Comparison of ENCODE assay signal across 25 cellular contexts in genomic region chr6:5159162-5159561, GRCh38.
"Had no signal": no experiment of that assay in that cellular context is flagged by ENCODE, and none has a peak within 500 bp of the region (broad histone marks: within the 10 kb centered on the region; RNA-seq: fewer than 3 reads in every experiment).

No MANE protein-coding gene starts in this region.

- H3K9me3 ChIP-seq: gastroesophageal sphincter, heart left ventricle, left ventricle myocardium inferior, thyroid gland, vagina had no signal

- H3K27ac ChIP-seq: epithelial cell of prostate, gastroesophageal sphincter, heart left ventricle, left ventricle myocardium inferior, thyroid gland, vagina had no signal

- H3K4me3 Mint-ChIP-seq: activated CD4-positive, alpha-beta memory T cell treated with anti-CD3 and anti-CD28 coated beads for 36 hours; activated CD4-positive, alpha-beta T cell treated with anti-CD3 and anti-CD28 coated beads for 36 hours; activated CD8-positive, alpha-beta memory T cell treated with anti-CD3 and anti-CD28 coated beads, Interleukin-2, amount 10 ng/mL, durations not matched to agents 7 days and 5 days; activated naive CD8-positive, alpha-beta T cell treated with anti-CD3 and anti-CD28 coated beads, Interleukin-2, amount 10 ng/mL, durations not matched to agents 7 days and 5 days; activated T-helper 17 cell treated with anti-CD3 and anti-CD28 coated beads, Interleukin-2, amount 50 U/mL, for 72 hours; effector memory CD8-positive, alpha-beta T cell; immature natural killer cell; neural crest cell; WTC11 had no signal

- FAIRE-seq: TTC549 had no signal

- H3K4me1 Mint-ChIP-seq: activated CD4-positive, alpha-beta T cell treated with anti-CD3 and anti-CD28 coated beads for 36 hours; activated T-helper 17 cell treated with anti-CD3 and anti-CD28 coated beads, Interleukin-2, amount 50 U/mL, for 72 hours; immature natural killer cell had no signal

- H3K36me3 Mint-ChIP-seq: activated CD4-positive, alpha-beta memory T cell treated with anti-CD3 and anti-CD28 coated beads for 36 hours; activated CD8-positive, alpha-beta memory T cell treated with anti-CD3 and anti-CD28 coated beads, Interleukin-2, amount 10 ng/mL, durations not matched to agents 7 days and 5 days; activated naive CD8-positive, alpha-beta T cell treated with anti-CD3 and anti-CD28 coated beads, Interleukin-2, amount 10 ng/mL, durations not matched to agents 7 days and 5 days; immature natural killer cell; WTC11 had no signal

- H3K9me3 Mint-ChIP-seq: activated CD4-positive, alpha-beta memory T cell treated with anti-CD3 and anti-CD28 coated beads for 36 hours; activated naive CD8-positive, alpha-beta T cell treated with anti-CD3 and anti-CD28 coated beads, Interleukin-2, amount 10 ng/mL, durations not matched to agents 7 days and 5 days; activated T-helper 17 cell treated with anti-CD3 and anti-CD28 coated beads, Interleukin-2, amount 50 U/mL, for 72 hours; effector memory CD8-positive, alpha-beta T cell; immature natural killer cell; neural crest cell; WTC11 had no signal

- H3K27me3 ChIP-seq: gastroesophageal sphincter, heart left ventricle, thyroid gland, vagina had no signal

- H3K27me3 Mint-ChIP-seq: activated CD4-positive, alpha-beta memory T cell treated with anti-CD3 and anti-CD28 coated beads for 36 hours; activated CD4-positive, alpha-beta T cell treated with anti-CD3 and anti-CD28 coated beads for 36 hours; activated CD8-positive, alpha-beta memory T cell treated with anti-CD3 and anti-CD28 coated beads, Interleukin-2, amount 10 ng/mL, durations not matched to agents 7 days and 5 days; activated naive CD8-positive, alpha-beta T cell treated with anti-CD3 and anti-CD28 coated beads, Interleukin-2, amount 10 ng/mL, durations not matched to agents 7 days and 5 days; activated T-helper 17 cell treated with anti-CD3 and anti-CD28 coated beads, Interleukin-2, amount 50 U/mL, for 72 hours; effector memory CD8-positive, alpha-beta T cell; progenitor cell of endocrine pancreas had no signal

- H3K36me3 ChIP-seq: gastroesophageal sphincter, heart left ventricle, left ventricle myocardium inferior, thyroid gland, vagina had no signal

- H3K4me1 ChIP-seq: gastroesophageal sphincter, heart left ventricle, left ventricle myocardium inferior, thyroid gland, vagina had no signal

- H3K27ac Mint-ChIP-seq: activated CD4-positive, alpha-beta memory T cell treated with anti-CD3 and anti-CD28 coated beads for 36 hours; activated CD4-positive, alpha-beta T cell treated with anti-CD3 and anti-CD28 coated beads for 36 hours; activated CD8-positive, alpha-beta memory T cell treated with anti-CD3 and anti-CD28 coated beads, Interleukin-2, amount 10 ng/mL, durations not matched to agents 7 days and 5 days; activated naive CD8-positive, alpha-beta T cell treated with anti-CD3 and anti-CD28 coated beads, Interleukin-2, amount 10 ng/mL, durations not matched to agents 7 days and 5 days; activated T-helper 17 cell treated with anti-CD3 and anti-CD28 coated beads, Interleukin-2, amount 50 U/mL, for 72 hours; effector memory CD8-positive, alpha-beta T cell; immature natural killer cell; progenitor cell of endocrine pancreas had no signal

- DNase-seq: activated CD4-positive, alpha-beta memory T cell treated with anti-CD3 and anti-CD28 coated beads for 36 hours; activated CD4-positive, alpha-beta T cell treated with anti-CD3 and anti-CD28 coated beads for 36 hours; activated CD8-positive, alpha-beta memory T cell treated with anti-CD3 and anti-CD28 coated beads, Interleukin-2, amount 10 ng/mL, durations not matched to agents 7 days and 5 days; activated naive CD4-positive, alpha-beta T cell treated with Interleukin-2 at 50 U/mL for 16 hours; activated naive CD8-positive, alpha-beta T cell treated with anti-CD3 and anti-CD28 coated beads, Interleukin-2, amount 10 ng/mL, durations not matched to agents 7 days and 5 days; amygdala; caudate nucleus; effector memory CD8-positive, alpha-beta T cell; heart left ventricle; immature natural killer cell; kidney glomerular epithelial cell; left ventricle myocardium inferior; stimulated activated CD4-positive, alpha-beta T cell treated with anti-CD3 and anti-CD28 coated beads, Interleukin-12 subunit alpha, Interleukin-12 subunit beta, amount 100 ng/mL, for 4 hours; stimulated activated CD4-positive, alpha-beta T cell treated with anti-CD3 and anti-CD28 coated beads, Interleukin-1b, Interleukin-23, amount 100 ng/mL, for 48 hours; stimulated activated CD8-positive, alpha-beta memory T cell treated with anti-CD3 and anti-CD28 coated beads, Interleukin-4, amount 100 ng/mL, for 48 hours; stimulated activated naive CD4-positive, alpha-beta T cell; thyroid gland had no signal

- ATAC-seq: activated CD4-positive, alpha-beta T cell treated with anti-CD3 and anti-CD28 coated beads for 36 hours; activated CD8-positive, alpha-beta memory T cell treated with anti-CD3 and anti-CD28 coated beads, Interleukin-2, amount 10 ng/mL, durations not matched to agents 7 days and 5 days; activated T-helper 17 cell treated with anti-CD3 and anti-CD28 coated beads, Interleukin-2, amount 50 U/mL, for 72 hours; effector memory CD8-positive, alpha-beta T cell; gastroesophageal sphincter; heart left ventricle; WTC11 had no signal

- H3K4me3 ChIP-seq: gastroesophageal sphincter, heart left ventricle, left ventricle myocardium inferior, thyroid gland, vagina had no signal
